30 cellular contexts compared by ENCODE assay signal in the genomic region with DNA sequence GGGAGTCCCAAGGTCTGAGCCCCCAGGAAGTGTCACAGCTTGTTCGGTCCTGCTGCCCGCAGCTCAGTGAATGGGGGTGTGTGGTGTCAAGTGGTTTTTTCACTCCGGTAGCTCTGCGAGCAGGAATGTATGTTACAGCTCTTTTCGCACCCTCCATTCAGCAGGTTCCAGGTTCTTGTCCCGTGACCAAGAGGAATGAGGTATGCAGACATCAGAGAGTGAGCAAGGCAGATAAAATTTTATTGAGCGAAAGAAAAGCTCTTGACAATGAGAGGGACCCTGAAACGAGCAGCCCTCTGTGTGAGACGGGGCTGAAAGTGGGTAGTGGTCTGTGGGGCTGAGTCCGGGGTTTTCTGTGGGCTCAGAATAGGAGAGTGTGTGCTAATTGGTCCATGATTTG. TPM values are rescaled to one million over a fixed set of nuclear protein-coding genes. Genes with fewer than 3 reads are reported as not detected.
"Had no signal": no experiment of that assay in that cellular context is flagged by ENCODE, and none has a peak within 500 bp of the region (broad histone marks: within the 10 kb centered on the region; RNA-seq: fewer than 3 reads in every experiment).

No MANE protein-coding gene starts in this region.

- H3K4me1 Mint-ChIP-seq: activated B cell treated with CpG ODN at 0.5 μM for 24 hours; activated CD4-positive, alpha-beta T cell treated with anti-CD3 and anti-CD28 coated beads for 36 hours; activated CD4-positive, alpha-beta T cell treated with anti-CD3 and anti-CD28 coated beads, Interleukin-2, amount 10 ng/mL, durations not matched to agents 24 days and 14 days; activated naive CD4-positive, alpha-beta T cell treated with anti-CD3 and anti-CD28 coated beads, Interleukin-2, amount 10 ng/mL, durations not matched to agents 7 days and 5 days; activated naive CD8-positive, alpha-beta T cell treated with anti-CD3 and anti-CD28 coated beads, Interleukin-2, amount 10 ng/mL, durations not matched to agents 7 days and 5 days; endodermal cell had no signal

- FAIRE-seq: frontal cortex had no signal

- H3K27ac Mint-ChIP-seq: activated B cell treated with CpG ODN at 0.5 μM for 24 hours; activated CD4-positive, alpha-beta memory T cell treated with anti-CD3 and anti-CD28 coated beads for 36 hours; activated CD4-positive, alpha-beta T cell treated with anti-CD3 and anti-CD28 coated beads for 36 hours; activated CD4-positive, alpha-beta T cell treated with anti-CD3 and anti-CD28 coated beads, Interleukin-2, amount 10 ng/mL, durations not matched to agents 24 days and 14 days; activated naive CD4-positive, alpha-beta T cell treated with anti-CD3 and anti-CD28 coated beads, Interleukin-2, amount 10 ng/mL, durations not matched to agents 7 days and 5 days; activated naive CD8-positive, alpha-beta T cell treated with anti-CD3 and anti-CD28 coated beads, Interleukin-2, amount 10 ng/mL, durations not matched to agents 7 days and 5 days; activated T-cell treated with anti-CD3 and anti-CD28 coated beads, Interleukin-2, amount 50 U/mL, for 24 hours; activated T-cell treated with anti-CD3 and anti-CD28 coated beads, Interleukin-2, amount 50 U/mL, for 72 hours; brain; endodermal cell; T-helper 17 cell; T-helper 2 cell treated with Interferon-gamma antibody and Interleukin-4, amounts not matched to agents 5 μg/mL and 100 μg/mL, for 36 hours had no signal

- H3K36me3 ChIP-seq: ascending aorta, breast epithelium, cardiac muscle cell, colonic mucosa, WERI-Rb-1 had no signal

- H3K9me3 Mint-ChIP-seq: activated B cell treated with CpG ODN at 0.5 μM for 24 hours; activated CD4-positive, alpha-beta T cell treated with anti-CD3 and anti-CD28 coated beads, Interleukin-2, amount 10 ng/mL, durations not matched to agents 24 days and 14 days; activated T-cell treated with anti-CD3 and anti-CD28 coated beads, Interleukin-2, amount 50 U/mL, for 72 hours had no signal

- H3K36me3 Mint-ChIP-seq: activated CD4-positive, alpha-beta memory T cell treated with anti-CD3 and anti-CD28 coated beads for 36 hours; activated naive CD4-positive, alpha-beta T cell treated with anti-CD3 and anti-CD28 coated beads, Interleukin-2, amount 10 ng/mL, durations not matched to agents 7 days and 5 days; activated naive CD4-positive, alpha-beta T cell treated with anti-CD3 and anti-CD28 coated beads, Interleukin-2, amount 50 U/mL, for 72 hours; activated naive CD8-positive, alpha-beta T cell treated with anti-CD3 and anti-CD28 coated beads, Interleukin-2, amount 10 ng/mL, durations not matched to agents 7 days and 5 days; brain had no signal

- H3K27me3 Mint-ChIP-seq: activated B cell treated with CpG ODN at 0.5 μM for 24 hours; activated CD4-positive, alpha-beta memory T cell treated with anti-CD3 and anti-CD28 coated beads for 36 hours; activated CD4-positive, alpha-beta T cell treated with anti-CD3 and anti-CD28 coated beads for 36 hours; activated CD4-positive, alpha-beta T cell treated with anti-CD3 and anti-CD28 coated beads, Interleukin-2, amount 10 ng/mL, durations not matched to agents 24 days and 14 days; activated naive CD8-positive, alpha-beta T cell treated with anti-CD3 and anti-CD28 coated beads, Interleukin-2, amount 10 ng/mL, durations not matched to agents 7 days and 5 days; activated T-cell treated with anti-CD3 and anti-CD28 coated beads, Interleukin-2, amount 50 U/mL, for 24 hours had no signal

- H3K4me3 Mint-ChIP-seq: activated B cell treated with CpG ODN at 0.5 μM for 24 hours; activated CD4-positive, alpha-beta memory T cell treated with anti-CD3 and anti-CD28 coated beads for 36 hours; activated CD4-positive, alpha-beta T cell treated with anti-CD3 and anti-CD28 coated beads for 36 hours; activated CD4-positive, alpha-beta T cell treated with anti-CD3 and anti-CD28 coated beads, Interleukin-2, amount 10 ng/mL, durations not matched to agents 24 days and 14 days; activated naive CD4-positive, alpha-beta T cell treated with anti-CD3 and anti-CD28 coated beads, Interleukin-2, amount 10 ng/mL, durations not matched to agents 7 days and 5 days; activated naive CD8-positive, alpha-beta T cell treated with anti-CD3 and anti-CD28 coated beads, Interleukin-2, amount 10 ng/mL, durations not matched to agents 7 days and 5 days; activated T-cell treated with anti-CD3 and anti-CD28 coated beads, Interleukin-2, amount 50 U/mL, for 24 hours; activated T-cell treated with anti-CD3 and anti-CD28 coated beads, Interleukin-2, amount 50 U/mL, for 72 hours; brain; endodermal cell; T-helper 17 cell; T-helper 2 cell treated with Interferon-gamma antibody and Interleukin-4, amounts not matched to agents 5 μg/mL and 100 μg/mL, for 36 hours had no signal

- ATAC-seq: activated CD4-positive, alpha-beta T cell treated with anti-CD3 and anti-CD28 coated beads for 36 hours; activated CD4-positive, CD25-positive, alpha-beta regulatory T cell treated with anti-CD3 and anti-CD28 coated beads, Interleukin-2, amount 50 U/mL, for 24 hours; activated naive CD4-positive, alpha-beta T cell treated with anti-CD3 and anti-CD28 coated beads, Interleukin-2, amount 50 U/mL, for 72 hours; activated T-cell treated with anti-CD3 and anti-CD28 coated beads, Interleukin-2, amount 50 U/mL, for 72 hours; T-helper 17 cell had no signal

- H3K4me3 ChIP-seq: ascending aorta, breast epithelium, cardiac muscle cell, colonic mucosa had no signal

- H3K27ac ChIP-seq: ascending aorta, breast epithelium, cardiac muscle cell, colonic mucosa, WERI-Rb-1 had no signal

- H3K4me1 ChIP-seq: ascending aorta, breast epithelium, colonic mucosa had no signal

- H3K27me3 ChIP-seq: ascending aorta, breast epithelium, colonic mucosa had no signal

- H3K9me3 ChIP-seq: ascending aorta, colonic mucosa had no signal

- DNase-seq: activated B cell treated with CpG ODN at 0.5 μM for 24 hours; activated CD4-positive, alpha-beta memory T cell treated with anti-CD3 and anti-CD28 coated beads for 36 hours; activated CD4-positive, alpha-beta T cell treated with anti-CD3 and anti-CD28 coated beads for 36 hours; activated CD4-positive, alpha-beta T cell treated with anti-CD3 and anti-CD28 coated beads, Interleukin-2, amount 10 ng/mL, durations not matched to agents 24 days and 14 days; activated CD8-positive, alpha-beta memory T cell treated with anti-CD3 and anti-CD28 coated beads, Interleukin-2, amount 50 U/mL, for 48 hours; activated gamma-delta T cell; activated naive CD4-positive, alpha-beta T cell; activated naive CD4-positive, alpha-beta T cell treated with anti-CD3 and anti-CD28 coated beads, Interleukin-2, amount 10 ng/mL, durations not matched to agents 7 days and 5 days; activated naive CD8-positive, alpha-beta T cell treated with anti-CD3 and anti-CD28 coated beads, Interleukin-2, amount 10 ng/mL, durations not matched to agents 7 days and 5 days; activated T-cell treated with anti-CD3 and anti-CD28 coated beads for 4 hours; activated T-cell treated with anti-CD3 and anti-CD28 coated beads, Interleukin-2, amount 50 U/mL, for 24 hours; activated T-cell treated with anti-CD3 and anti-CD28 coated beads, Interleukin-2, amount 50 U/mL, for 72 hours; central memory CD4-positive, alpha-beta T cell; cerebellar nuclear complex; colonic mucosa; effector memory CD4-positive, alpha-beta T cell; endodermal cell; foreskin fibroblast; head of caudate nucleus; T-helper 17 cell; T1000; WERI-Rb-1 had no signal

RNA-seq across cellular contexts. Expression of a gene that starts 31.5 kb away (rescaled TPM):
- total RNA-seq: T-helper 17 cell had no signal
